8 cellular contexts compared by ENCODE assay signal in genomic region chr5:100901851-100902341, GRCh38. TPM values are rescaled to one million over a fixed set of nuclear protein-coding genes. Genes with fewer than 3 reads are reported as not detected.
DNase-seq lines count a peak whose midpoint lies in the region; ATAC-seq and TF ChIP-seq lines count a peak whose summit lies in the region.

No MANE protein-coding gene starts in this region.

- no peaks in the 10 kb centered on the region for H3K9me3 Mint-ChIP-seq in CD4-positive, CD25-positive, alpha-beta regulatory T cell

- H3K9me3 ChIP-seq in CD4-positive, CD25-positive, alpha-beta regulatory T cell (ENCODE audit: control insufficient read depth in 2 of 2, low read length in 2 of 2) = no peaks in the 10 kb centered on the region
- no peaks in the 10 kb centered on the region for H3K9me3 ChIP-seq in breast epithelium

- peak overlapping the region; percentile 93 to 98 (median 97) for H3K27ac Mint-ChIP-seq in CD4-positive, CD25-positive, alpha-beta regulatory T cell

- no peak for TF ChIP-seq POLR2A in breast epithelium (IDR thresholded peaks at IDR 0.05)

- ATAC-seq in CD4-positive, CD25-positive, alpha-beta regulatory T cell (ENCODE audit: low read depth in 2 of 2) = peak; percentile 27 to 28
- ATAC-seq in HG02798 (IDR thresholded peaks at IDR 0.05; ENCODE audit: poor library complexity, unreplicated experiment) (peak; percentile 4), GM21619 (IDR thresholded peaks at IDR 0.05; ENCODE audit: unreplicated experiment) (no peak)

- H3K27me3 Mint-ChIP-seq in CD4-positive, CD25-positive, alpha-beta regulatory T cell = peaks cover 8% of the 10 kb centered on the region

- H3K27ac ChIP-seq in CD4-positive, CD25-positive, alpha-beta regulatory T cell (ENCODE audit: insufficient read depth, low read length, poor library complexity, severe bottlenecking) = peak overlapping the region; percentile 92
- peak overlapping the region; percentile 19 to 82 for H3K27ac ChIP-seq in breast epithelium

- H3K27me3 ChIP-seq in CD4-positive, CD25-positive, alpha-beta regulatory T cell (ENCODE audit: control insufficient read depth, insufficient read depth, low read length) = no peaks in the 10 kb centered on the region
- peaks cover 0 to 7% of the 10 kb centered on the region in 2 donors for H3K27me3 ChIP-seq in breast epithelium

- no peak for TF ChIP-seq CTCF in breast epithelium (IDR thresholded peaks at IDR 0.05)

- H3K36me3 ChIP-seq in CD4-positive, CD25-positive, alpha-beta regulatory T cell (ENCODE audit: control insufficient read depth, insufficient read depth, low read length) = no peaks in the 10 kb centered on the region
- no peaks in the 10 kb centered on the region for H3K36me3 ChIP-seq in breast epithelium

- H3K36me3 Mint-ChIP-seq in CD4-positive, CD25-positive, alpha-beta regulatory T cell = peaks cover 3% of the 10 kb centered on the region

- H3K4me3 Mint-ChIP-seq in CD4-positive, CD25-positive, alpha-beta regulatory T cell = peak overlapping the region; percentile 96 to 99 (median 98)

- H3K4me1 Mint-ChIP-seq in CD4-positive, CD25-positive, alpha-beta regulatory T cell = peaks cover 16 to 58% (median 46%) of the 10 kb centered on the region in 4 donors

- peak overlapping the region; percentile 99 for H3K4me3 ChIP-seq in CD4-positive, CD25-positive, alpha-beta regulatory T cell (ENCODE audit: low read depth, low read length)
- peak overlapping the region; percentile 46 to 66 (median 55) for H3K4me3 ChIP-seq in breast epithelium

- DNase-seq in CD4-positive, CD25-positive, alpha-beta regulatory T cell = peak; percentile 45 to 88 (median 77)
- DNase-seq in T-helper 2 cell (peak in 3 of 5 experiments; percentile 55 to 86 (median 84)), breast epithelium (ENCODE audit: low spot score in 2 of 2) (no peak), left kidney (ENCODE audit: low read depth, low spot score) (peak; percentile 78), GM03348 (ENCODE audit: low spot score) (no peak)
- DNase-seq in stimulated activated CD4-positive, alpha-beta T cell treated with anti-CD3 and anti-CD28 coated beads, Interleukin-15, amount 100 ng/mL, for 48 hours (ENCODE audit: low read depth in 2 of 2) = peak; percentile 32 to 38

- H3K4me1 ChIP-seq in CD4-positive, CD25-positive, alpha-beta regulatory T cell (ENCODE audit: control insufficient read depth, insufficient read depth, low read length, poor library complexity, severe bottlenecking) = peaks cover 58% of the 10 kb centered on the region
- H3K4me1 ChIP-seq in breast epithelium = no peaks in the 10 kb centered on the region

- intact Hi-C loops in breast epithelium (cut with DNase I; ENCODE audit: low total_unique reads) = no loop called here

RNA-seq across cellular contexts. Expression of gene ST8SIA4, which starts 1.2 kb away (rescaled TPM):
- total RNA-seq in CD4-positive, CD25-positive, alpha-beta regulatory T cell = 55.2 TPM
- 10 to 100 TPM; 18.8 to 34.2 (median 25.3) TPM for polyA plus RNA-seq in CD4-positive, CD25-positive, alpha-beta regulatory T cell
- total RNA-seq in breast epithelium = 1 to 10 TPM; 2.6 to 4.6 (median 4.5) TPM

Comparison
In these comparisons a context has a peak if more than half of its experiments do, and no peak if none do; other contexts are left out.
1. DNase-seq: peak in CD4-positive, CD25-positive, alpha-beta regulatory T cell (3 of 3), T-helper 2 cell (3 of 5), left kidney (single experiment) and stimulated activated CD4-positive, alpha-beta T cell treated with anti-CD3 and anti-CD28 coated beads, Interleukin-15, amount 100 ng/mL, for 48 hours (2 of 2); none in breast epithelium (0 of 2) and GM03348 (single experiment).
2. RNA of gene ST8SIA4, which starts 1.2 kb away (total RNA-seq): 55.2 TPM in CD4-positive, CD25-positive, alpha-beta regulatory T cell (single experiment); 2.6 to 4.6 TPM in breast epithelium; every median in the first group is over 10 times any median in the second.